ENCODE assay signal across 35 cellular contexts in the genomic region with DNA sequence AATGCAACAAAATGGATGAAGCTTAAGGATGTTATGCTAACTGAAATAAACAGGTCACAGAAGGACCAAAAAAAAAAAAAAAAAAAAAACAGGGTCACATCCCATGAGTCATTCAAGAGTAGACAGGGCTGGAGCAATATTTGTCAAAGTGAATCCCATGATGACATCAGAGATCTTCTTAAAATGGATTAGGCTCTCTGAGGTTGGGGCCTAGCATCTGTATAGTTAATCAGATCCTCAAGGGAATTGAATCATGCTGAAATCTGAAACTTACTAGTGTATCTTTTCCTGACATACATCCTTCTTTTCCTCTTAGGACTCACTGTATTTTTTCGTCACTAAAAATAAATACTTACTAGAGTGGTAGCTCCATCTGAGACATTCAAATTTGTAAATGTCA.
DNase-seq lines count a peak whose midpoint lies in the region; ATAC-seq, FAIRE-seq and TF ChIP-seq lines count a peak whose summit lies in the region.
"Had no signal": no experiment of that assay in that cellular context is flagged by ENCODE, and none has a peak within 500 bp of the region (broad histone marks: within the 10 kb centered on the region; RNA-seq: fewer than 3 reads in every experiment).

No MANE protein-coding gene starts in this region.

- no peaks in the 10 kb centered on the region for H3K36me3 ChIP-seq in HepG2 (replicated peaks in 1 of 2; ENCODE audit: control insufficient read depth in 1 of 2, insufficient read depth in 2 of 2, low read length in 2 of 2)
- no peaks in the 10 kb centered on the region for H3K36me3 ChIP-seq in right lobe of liver
- H3K36me3 ChIP-seq in BE2C, result no peaks in the 10 kb centered on the region
- H3K36me3 ChIP-seq: brain microvascular endothelial cell, neural progenitor cell, pancreas, right atrium auricular region, stomach, thyroid gland, vagina had no signal

- H3K4me1 ChIP-seq in HepG2 (ENCODE audit: insufficient read depth, low read length), result no peaks in the 10 kb centered on the region
- H3K4me1 ChIP-seq in right lobe of liver, result no peaks in the 10 kb centered on the region
- no peaks in the 10 kb centered on the region for H3K4me1 ChIP-seq in BE2C
- H3K4me1 ChIP-seq: A549, pancreas, right atrium auricular region, stomach, thyroid gland, vagina had no signal

- H2AFZ ChIP-seq in HepG2 (ENCODE audit: low read length), result no peak overlapping the region
- H2AFZ ChIP-seq: neural progenitor cell had no signal

- no peak for ATAC-seq in HepG2
- no peak for ATAC-seq in right lobe of liver
- ATAC-seq: A549; CD8-positive, alpha-beta T cell; left colon; pancreas had no signal

- DNase-seq in HepG2 (ENCODE audit: low spot score), result no peak
- DNase-seq in right lobe of liver, result no peak
- peak; percentile 98 for DNase-seq in NCI-H82 (lab: John Stamatoyannopoulos, UW)
- DNase-seq in fibroblast of the aortic adventitia (ENCODE audit: low read depth), result peak; percentile 1
- DNase-seq in GM19238 (ENCODE audit: insufficient read length, low spot score), result no peak
- no peak for DNase-seq in NK-92 treated with Interleukin-12 subunit alpha and Interleukin-12 subunit beta, amount 100 ng/mL, for 24 hours (lab: John Stamatoyannopoulos, UW)
- DNase-seq in activated CD4-positive, alpha-beta memory T cell treated with anti-CD3 and anti-CD28 coated beads for 36 hours, result no peak
- DNase-seq in BE2C, result no peak
- DNase-seq: activated CD4-positive, alpha-beta T cell treated with anti-CD3 and anti-CD28 coated beads for 4 hours; activated CD8-positive, alpha-beta memory T cell treated with anti-CD3 and anti-CD28 coated beads for 24 hours; activated T-cell treated with anti-CD3 and anti-CD28 coated beads for 4 hours; AML-193; amniotic stem cell; brain microvascular endothelial cell; CD8-positive, alpha-beta T cell; DMS153; H7; hypothalamus; left colon; NCI-H526; pancreas; SHP77 treated with DMSO at 0.1 percent for 48 hours; stimulated activated CD4-positive, alpha-beta T cell treated with anti-CD3 and anti-CD28 coated beads, Interleukin-12 subunit alpha, Interleukin-12 subunit beta, amount 100 ng/mL, for 4 hours; stimulated activated CD4-positive, alpha-beta T cell treated with anti-CD3 and anti-CD28 coated beads, Interleukin-4, amount 100 ng/mL, for 1 hour; stomach; thyroid gland had no signal

- no peaks in the 10 kb centered on the region for H3K27me3 Mint-ChIP-seq in activated CD4-positive, alpha-beta memory T cell treated with anti-CD3 and anti-CD28 coated beads for 36 hours
- H3K27me3 Mint-ChIP-seq: activated naive CD4-positive, alpha-beta T cell treated with anti-CD3 and anti-CD28 coated beads, Interleukin-2, amount 50 U/mL, for 24 hours had no signal

- H3K9me3 ChIP-seq in HepG2 (ENCODE audit: low read length) (no peaks in the 10 kb centered on the region), right lobe of liver (no peaks in the 10 kb centered on the region), BE2C (no peaks in the 10 kb centered on the region)
- H3K9me3 ChIP-seq: A549, pancreas, right atrium auricular region, stomach, thyroid gland, vagina had no signal

- H3K4me2 ChIP-seq in HepG2 (ENCODE audit: low read depth, low read length), result no peak overlapping the region
- H3K4me2 ChIP-seq: A549, neural progenitor cell had no signal

- CTCF ChIA-PET in HepG2 (lab: Yijun Ruan, JAX; ENCODE audit: low intra/inter-chr PET ratio, low total read pairs), result no interaction called here
- CTCF ChIA-PET in activated CD4-positive, alpha-beta memory T cell treated with anti-CD3 and anti-CD28 coated beads for 36 hours (lab: Charles Lee), result interaction anchor here (0.5 kb wide), 1 partner anchor 292 kb away, joined by 4 read pairs; no protein-coding TSS in a partner anchor

- H3K4me3 ChIP-seq in HepG2 (replicated peaks in 1 of 3; ENCODE audit: insufficient read depth in 1 of 3, low read depth in 2 of 3, low read length in 3 of 3) (no peak overlapping the region), right lobe of liver (no peak overlapping the region), fibroblast of the aortic adventitia (ENCODE audit: low read depth, low read length) (no peak overlapping the region), BE2C (ENCODE audit: low read depth, low read length) (no peak overlapping the region)
- H3K4me3 ChIP-seq: A549, neural progenitor cell, pancreas, right atrium auricular region, stomach, thyroid gland, vagina had no signal

- no peak for FAIRE-seq in HepG2 (lab: Jason Lieb, UNC)
- FAIRE-seq: A549, endometrium, pancreas, RCC 7860 had no signal

- POLR2A ChIA-PET in HepG2 (lab: Yijun Ruan, JAX), result no interaction called here
- POLR2A ChIA-PET in activated CD4-positive, alpha-beta memory T cell treated with anti-CD3 and anti-CD28 coated beads for 36 hours (lab: Charles Lee), result no interaction called here

- TF ChIP-seq CTCF in HepG2 (CRISPR knock-in tag; IDR thresholded peaks at IDR 0.05) (no peak), right lobe of liver (IDR thresholded peaks at IDR 0.05) (no peak), fibroblast of the aortic adventitia (IDR thresholded peaks at IDR 0.05; ENCODE audit: insufficient read depth, low read length) (no peak), BE2C (IDR thresholded peaks at IDR 0.05; ENCODE audit: low read depth, low read length) (no peak)

- intact Hi-C loops in HepG2 (cut with micrococcal nuclease; ENCODE audit: unreplicated experiment), result no loop called here
- intact Hi-C loops in right lobe of liver (cut with DNase I), result no loop called here
- intact Hi-C loops in activated CD4-positive, alpha-beta memory T cell treated with anti-CD3 and anti-CD28 coated beads for 36 hours (cut with micrococcal nuclease), result no loop called here

- no peak overlapping the region for H3K4me3 Mint-ChIP-seq in activated CD4-positive, alpha-beta memory T cell treated with anti-CD3 and anti-CD28 coated beads for 36 hours
- H3K4me3 Mint-ChIP-seq: activated naive CD4-positive, alpha-beta T cell treated with anti-CD3 and anti-CD28 coated beads, Interleukin-2, amount 50 U/mL, for 24 hours; CD8-positive, alpha-beta T cell; neural progenitor cell; T-helper 2 cell treated with Interferon-gamma antibody and Interleukin-4, amounts not matched to agents 5 μg/mL and 100 μg/mL, for 36 hours had no signal

- H3K27ac ChIP-seq in HepG2 (ENCODE audit: extremely low read length, insufficient read depth, low read length), result no peak overlapping the region
- H3K27ac ChIP-seq in right lobe of liver, result no peak overlapping the region
- H3K27ac ChIP-seq: A549, brain microvascular endothelial cell, neural progenitor cell, pancreas, right atrium auricular region, stomach, thyroid gland, vagina had no signal

- H3K36me3 Mint-ChIP-seq in activated CD4-positive, alpha-beta memory T cell treated with anti-CD3 and anti-CD28 coated beads for 36 hours, result no peaks in the 10 kb centered on the region
- H3K36me3 Mint-ChIP-seq: activated naive CD4-positive, alpha-beta T cell treated with anti-CD3 and anti-CD28 coated beads, Interleukin-2, amount 50 U/mL, for 24 hours; CD8-positive, alpha-beta T cell; neural progenitor cell had no signal

- no TSS peak for BruUV-seq in HepG2 (replicated peaks; lab: Mats Ljungman, UMichigan)

- 0% methylated on average over 1 of the region's 1 CpG for WGBS in HepG2 (ENCODE audit: low lambda C conversion rate)
- WGBS in right lobe of liver (ENCODE audit: insufficient coverage, low coverage, low lambda C conversion rate, missing lambda C conversion rate), result 24% methylated on average over 1 of the region's 1 CpG

- H3K4me1 Mint-ChIP-seq in activated CD4-positive, alpha-beta memory T cell treated with anti-CD3 and anti-CD28 coated beads for 36 hours (ENCODE audit: low read depth), result no peaks in the 10 kb centered on the region
- H3K4me1 Mint-ChIP-seq: activated naive CD4-positive, alpha-beta T cell treated with anti-CD3 and anti-CD28 coated beads, Interleukin-2, amount 50 U/mL, for 24 hours had no signal

- H3K27ac Mint-ChIP-seq in activated CD4-positive, alpha-beta memory T cell treated with anti-CD3 and anti-CD28 coated beads for 36 hours, result no peak overlapping the region
- H3K27ac Mint-ChIP-seq: activated naive CD4-positive, alpha-beta T cell treated with anti-CD3 and anti-CD28 coated beads, Interleukin-2, amount 50 U/mL, for 24 hours; activated T-helper 2 cell treated with anti-CD3 and anti-CD28 coated beads, Interferon-gamma antibody, Interleukin-2, Interleukin-4, amounts not matched to agents 10 μg/mL and 5 μg/mL and 100 μg/mL, durations not matched to agents 14 hours and 24 hours and 36 hours; CD8-positive, alpha-beta T cell; neural progenitor cell; T-helper 2 cell treated with Interferon-gamma antibody and Interleukin-4, amounts not matched to agents 5 μg/mL and 100 μg/mL, for 36 hours had no signal

- H3K9ac ChIP-seq in HepG2 (ENCODE audit: insufficient read depth, low read depth, low read length), result no peak overlapping the region
- H3K9ac ChIP-seq: neural progenitor cell had no signal

- peaks cover 23% of the 10 kb centered on the region for H3K9me3 Mint-ChIP-seq in activated CD4-positive, alpha-beta memory T cell treated with anti-CD3 and anti-CD28 coated beads for 36 hours
- H3K9me3 Mint-ChIP-seq: neural progenitor cell had no signal

- H3K27me3 ChIP-seq in HepG2 (ENCODE audit: control insufficient read depth in 1 of 2, insufficient read depth in 2 of 2, low read length in 2 of 2), result no peaks in the 10 kb centered on the region
- H3K27me3 ChIP-seq in right lobe of liver, result no peaks in the 10 kb centered on the region
- no peaks in the 10 kb centered on the region for H3K27me3 ChIP-seq in BE2C
- H3K27me3 ChIP-seq: brain microvascular endothelial cell, neural progenitor cell, pancreas, right atrium auricular region, stomach, thyroid gland, vagina had no signal

- no peak for TF ChIP-seq POLR2A in HepG2 (IDR thresholded peaks at IDR 0.05; ENCODE audit: insufficient read depth in 1 of 2, low read depth in 2 of 2, low read length in 2 of 2)
- TF ChIP-seq POLR2A in right lobe of liver (IDR thresholded peaks at IDR 0.05), result no peak

- TF ChIP-seq EP300 in HepG2 (IDR thresholded peaks at IDR 0.05; ENCODE audit: low read depth in 2 of 2, low read length in 2 of 2), result no peak
- no peak for TF ChIP-seq EP300 in HepG2 (CRISPR knock-in tag; IDR thresholded peaks at IDR 0.05; ENCODE audit: borderline replicate concordance)

- TF ChIP-seq RAD21 in HepG2 (CRISPR knock-in tag; IDR thresholded peaks at IDR 0.05), result no peak

- no peaks in the 10 kb centered on the region for H4K20me1 ChIP-seq in HepG2 (ENCODE audit: insufficient read depth, low read length)

- in situ Hi-C loops in HepG2 (cut with HindIII; ENCODE audit: extremely low pct_ligation_motif_present, low pct_unique_long_range_greater_than_20kb), result no loop called here

- H3K79me2 ChIP-seq in HepG2 (ENCODE audit: insufficient read depth, low read length), result no peaks in the 10 kb centered on the region

TF ChIP-seq in HepG2, 621 proteins besides CTCF, POLR2A, EP300 and RAD21:
- TF ChIP-seq ZKSCAN5 (CRISPR knock-in tag; IDR thresholded peaks at IDR 0.05) (no peak), CREB1 (IDR thresholded peaks at IDR 0.05) (peak; percentile 64), CREB1 (CRISPR knock-in tag; IDR thresholded peaks at IDR 0.05) (no peak)

Comparison
In these comparisons a context has a peak if more than half of its experiments do, and no peak if none do; other contexts are left out.
1. DNase-seq: peak in NCI-H82 (single experiment) and fibroblast of the aortic adventitia (single experiment); none in HepG2 (single experiment), right lobe of liver (0 of 3), GM19238 (single experiment), NK-92 treated with Interleukin-12 subunit alpha and Interleukin-12 subunit beta, amount 100 ng/mL, for 24 hours (single experiment), activated CD4-positive, alpha-beta memory T cell treated with anti-CD3 and anti-CD28 coated beads for 36 hours (single experiment) and BE2C (single experiment).